In genomic region chr6:40817369-40817768, GRCh38 we compare ENCODE assay signal across 36 cellular contexts.
"Had no signal": no experiment of that assay in that cellular context is flagged by ENCODE, and none has a peak within 500 bp of the region (broad histone marks: within the 10 kb centered on the region; RNA-seq: fewer than 3 reads in every experiment).

No MANE protein-coding gene starts in this region.

- H3K27ac ChIP-seq: ascending aorta, breast epithelium, cardiac muscle cell, colonic mucosa, esophagus muscularis mucosa, foreskin keratinocyte, gastrocnemius medialis, heart left ventricle, VCaP had no signal

- H3K27me3 ChIP-seq: ascending aorta, breast epithelium, cardiac muscle cell, colonic mucosa, esophagus muscularis mucosa, foreskin keratinocyte, gastrocnemius medialis had no signal

- H3K9me3 ChIP-seq: ascending aorta, breast epithelium, colonic mucosa, esophagus muscularis mucosa, gastrocnemius medialis, heart left ventricle had no signal

- H3K4me1 Mint-ChIP-seq: activated CD4-positive, alpha-beta memory T cell treated with anti-CD3 and anti-CD28 coated beads, Interleukin-2, amount 10 ng/mL, durations not matched to agents 7 days and 5 days; activated CD4-positive, alpha-beta T cell treated with anti-CD3 and anti-CD28 coated beads, Interleukin-2, amount 10 ng/mL, durations not matched to agents 7 days and 5 days; activated CD8-positive, alpha-beta memory T cell treated with anti-CD3 and anti-CD28 coated beads, Interleukin-2, amount 10 ng/mL, durations not matched to agents 7 days and 5 days; activated naive CD4-positive, alpha-beta T cell treated with anti-CD3 and anti-CD28 coated beads, Interleukin-2, amount 50 U/mL, for 24 hours; activated naive CD8-positive, alpha-beta T cell treated with anti-CD3 and anti-CD28 coated beads for 36 hours; activated naive CD8-positive, alpha-beta T cell treated with anti-CD3 and anti-CD28 coated beads, Interleukin-2, amount 50 U/mL, for 24 hours; brain; WTC11 had no signal

- H3K9me3 Mint-ChIP-seq: activated CD4-positive, alpha-beta memory T cell treated with anti-CD3 and anti-CD28 coated beads, Interleukin-2, amount 10 ng/mL, durations not matched to agents 7 days and 5 days; activated CD4-positive, alpha-beta T cell treated with anti-CD3 and anti-CD28 coated beads, Interleukin-2, amount 10 ng/mL, durations not matched to agents 7 days and 5 days; activated naive CD4-positive, alpha-beta T cell treated with anti-CD3 and anti-CD28 coated beads for 36 hours; activated naive CD4-positive, alpha-beta T cell treated with anti-CD3 and anti-CD28 coated beads, Interleukin-2, amount 50 U/mL, for 24 hours; activated naive CD8-positive, alpha-beta T cell treated with anti-CD3 and anti-CD28 coated beads for 36 hours; activated naive CD8-positive, alpha-beta T cell treated with anti-CD3 and anti-CD28 coated beads, Interleukin-2, amount 50 U/mL, for 24 hours; activated T-helper 1 cell treated with anti-CD3 and anti-CD28 coated beads, Interleukin-12 subunit alpha, Interleukin-12 subunit beta, Interleukin-2, Interleukin-4 antibody, amounts not matched to agents 30 ng/mL and 10 ng/mL and 1 ng/mL, durations not matched to agents 14 hours and 24 hours and 36 hours; activated T-helper 2 cell treated with anti-CD3 and anti-CD28 coated beads, Interferon-gamma antibody, Interleukin-2, Interleukin-4, amounts not matched to agents 10 μg/mL and 5 μg/mL and 100 μg/mL, durations not matched to agents 14 hours and 24 hours and 36 hours; brain; T-cell; T-helper 1 cell treated with Interleukin-12 subunit alpha and Interleukin-12 subunit beta and Interleukin-4 antibody, amounts not matched to agents 30 μg/mL and 1 μg/mL, for 36 hours; WTC11 had no signal

- H3K27me3 Mint-ChIP-seq: activated naive CD4-positive, alpha-beta T cell treated with anti-CD3 and anti-CD28 coated beads, Interleukin-2, amount 50 U/mL, for 24 hours; activated naive CD8-positive, alpha-beta T cell treated with anti-CD3 and anti-CD28 coated beads, Interleukin-2, amount 50 U/mL, for 24 hours had no signal

- H3K4me1 ChIP-seq: ascending aorta, breast epithelium, colonic mucosa, foreskin keratinocyte had no signal

- H3K4me3 ChIP-seq: ascending aorta, breast epithelium, cardiac muscle cell, colonic mucosa, esophagus muscularis mucosa, gastrocnemius medialis, heart left ventricle had no signal

- H3K36me3 ChIP-seq: ascending aorta, breast epithelium, cardiac muscle cell, colonic mucosa, esophagus muscularis mucosa, gastrocnemius medialis, heart left ventricle had no signal

- H3K27ac Mint-ChIP-seq: activated CD4-positive, alpha-beta memory T cell treated with anti-CD3 and anti-CD28 coated beads, Interleukin-2, amount 10 ng/mL, durations not matched to agents 7 days and 5 days; activated CD4-positive, alpha-beta T cell treated with anti-CD3 and anti-CD28 coated beads, Interleukin-2, amount 10 ng/mL, durations not matched to agents 7 days and 5 days; activated CD8-positive, alpha-beta memory T cell treated with anti-CD3 and anti-CD28 coated beads, Interleukin-2, amount 10 ng/mL, durations not matched to agents 7 days and 5 days; activated naive CD4-positive, alpha-beta T cell treated with anti-CD3 and anti-CD28 coated beads for 36 hours; activated naive CD4-positive, alpha-beta T cell treated with anti-CD3 and anti-CD28 coated beads, Interleukin-2, amount 50 U/mL, for 24 hours; activated naive CD8-positive, alpha-beta T cell treated with anti-CD3 and anti-CD28 coated beads for 36 hours; activated naive CD8-positive, alpha-beta T cell treated with anti-CD3 and anti-CD28 coated beads, Interleukin-2, amount 50 U/mL, for 24 hours; activated T-helper 1 cell treated with anti-CD3 and anti-CD28 coated beads, Interleukin-12 subunit alpha, Interleukin-12 subunit beta, Interleukin-2, Interleukin-4 antibody, amounts not matched to agents 30 ng/mL and 10 ng/mL and 1 ng/mL, durations not matched to agents 14 hours and 24 hours and 36 hours; activated T-helper 2 cell treated with anti-CD3 and anti-CD28 coated beads, Interferon-gamma antibody, Interleukin-2, Interleukin-4, amounts not matched to agents 10 μg/mL and 5 μg/mL and 100 μg/mL, durations not matched to agents 14 hours and 24 hours and 36 hours; brain; T-cell; T-helper 1 cell treated with Interleukin-12 subunit alpha and Interleukin-12 subunit beta and Interleukin-4 antibody, amounts not matched to agents 30 μg/mL and 1 μg/mL, for 36 hours; WTC11 had no signal

- H3K36me3 Mint-ChIP-seq: activated CD8-positive, alpha-beta memory T cell treated with anti-CD3 and anti-CD28 coated beads, Interleukin-2, amount 10 ng/mL, durations not matched to agents 7 days and 5 days; activated naive CD4-positive, alpha-beta T cell treated with anti-CD3 and anti-CD28 coated beads, Interleukin-2, amount 50 U/mL, for 24 hours; activated naive CD8-positive, alpha-beta T cell treated with anti-CD3 and anti-CD28 coated beads for 36 hours; brain; T-cell; WTC11 had no signal

- ATAC-seq: activated CD8-positive, alpha-beta memory T cell treated with anti-CD3 and anti-CD28 coated beads, Interleukin-2, amount 10 ng/mL, durations not matched to agents 7 days and 5 days; activated naive CD8-positive, alpha-beta T cell treated with anti-CD3 and anti-CD28 coated beads, Interleukin-2, amount 50 U/mL, for 24 hours; foreskin keratinocyte; gastrocnemius medialis; heart left ventricle; T-cell; WTC11 had no signal

- DNase-seq: activated CD4-positive, alpha-beta memory T cell treated with anti-CD3 and anti-CD28 coated beads, Interleukin-2, amount 10 ng/mL, durations not matched to agents 7 days and 5 days; activated CD4-positive, alpha-beta T cell treated with anti-CD3 and anti-CD28 coated beads for 1 hour; activated CD4-positive, alpha-beta T cell treated with anti-CD3 and anti-CD28 coated beads for 4 hours; activated CD4-positive, alpha-beta T cell treated with anti-CD3 and anti-CD28 coated beads, Interleukin-2, amount 10 ng/mL, durations not matched to agents 7 days and 5 days; activated CD4-positive, alpha-beta T cell treated with anti-CD3 and anti-CD28 coated beads, Interleukin-2, amount 50 U/mL, for 4 hours; activated CD8-positive, alpha-beta memory T cell treated with anti-CD3 and anti-CD28 coated beads, Interleukin-2, amount 10 ng/mL, durations not matched to agents 7 days and 5 days; activated CD8-positive, alpha-beta memory T cell treated with anti-CD3 and anti-CD28 coated beads, Interleukin-2, amount 50 U/mL, for 4 hours; activated effector memory CD4-positive, alpha-beta T cell treated with anti-CD3 and anti-CD28 coated beads, Interleukin-2, amount 50 U/mL, for 16 hours; activated naive CD4-positive, alpha-beta T cell treated with anti-CD3 and anti-CD28 coated beads for 36 hours; activated naive CD8-positive, alpha-beta T cell treated with anti-CD3 and anti-CD28 coated beads for 36 hours; activated naive CD8-positive, alpha-beta T cell treated with anti-CD3 and anti-CD28 coated beads, Interleukin-2, amount 50 U/mL, for 24 hours; activated T-cell treated with anti-CD3 and anti-CD28 coated beads, Interleukin-2, amount 50 U/mL, for 1 hour; activated T-cell treated with anti-CD3 and anti-CD28 coated beads, Interleukin-2, amount 50 U/mL, for 48 hours; central memory CD4-positive, alpha-beta T cell; cerebellar nuclear complex; colonic mucosa; effector memory CD4-positive, alpha-beta T cell; erythroblast; foreskin keratinocyte; gastrocnemius medialis; glutamatergic neuron; heart left ventricle; SW 1271; T-cell; T1000 had no signal

- H3K4me3 Mint-ChIP-seq: activated CD4-positive, alpha-beta memory T cell treated with anti-CD3 and anti-CD28 coated beads, Interleukin-2, amount 10 ng/mL, durations not matched to agents 7 days and 5 days; activated CD4-positive, alpha-beta T cell treated with anti-CD3 and anti-CD28 coated beads, Interleukin-2, amount 10 ng/mL, durations not matched to agents 7 days and 5 days; activated CD8-positive, alpha-beta memory T cell treated with anti-CD3 and anti-CD28 coated beads, Interleukin-2, amount 10 ng/mL, durations not matched to agents 7 days and 5 days; activated naive CD4-positive, alpha-beta T cell treated with anti-CD3 and anti-CD28 coated beads for 36 hours; activated naive CD4-positive, alpha-beta T cell treated with anti-CD3 and anti-CD28 coated beads, Interleukin-2, amount 50 U/mL, for 24 hours; activated naive CD8-positive, alpha-beta T cell treated with anti-CD3 and anti-CD28 coated beads for 36 hours; activated naive CD8-positive, alpha-beta T cell treated with anti-CD3 and anti-CD28 coated beads, Interleukin-2, amount 50 U/mL, for 24 hours; activated T-helper 1 cell treated with anti-CD3 and anti-CD28 coated beads, Interleukin-12 subunit alpha, Interleukin-12 subunit beta, Interleukin-2, Interleukin-4 antibody, amounts not matched to agents 30 ng/mL and 10 ng/mL and 1 ng/mL, durations not matched to agents 14 hours and 24 hours and 36 hours; brain; T-cell; T-helper 1 cell treated with Interleukin-12 subunit alpha and Interleukin-12 subunit beta and Interleukin-4 antibody, amounts not matched to agents 30 μg/mL and 1 μg/mL, for 36 hours; WTC11 had no signal
